In genomic region chr4:186335793-186336192, GRCh38 we compare ENCODE assay signal across 3 cellular contexts.
"Had no signal": no experiment of that assay in that cellular context is flagged by ENCODE, and none has a peak within 500 bp of the region (broad histone marks: within the 10 kb centered on the region; RNA-seq: fewer than 3 reads in every experiment).

No MANE protein-coding gene starts in this region.

- H3K4me3 ChIP-seq: GM12878 had no signal

- ATAC-seq: GM12878 had no signal

- DNase-seq: GDM1, GF-D8 had no signal
